In genomic region chr17:7560172-7561027, GRCh38 we compare ENCODE assay signal across 8 cellular contexts. TPM values are rescaled to one million over a fixed set of nuclear protein-coding genes. Genes with fewer than 3 reads are reported as not detected.
DNase-seq lines count a peak whose midpoint lies in the region; ATAC-seq, FAIRE-seq and TF ChIP-seq lines count a peak whose summit lies in the region.

No MANE protein-coding gene starts in this region.

- H3K9ac ChIP-seq in GM23248, result peak overlapping the region; percentile 86

- peaks cover 13 to 17% (median 15%) of the 10 kb centered on the region in 3 donors for H3K27me3 Mint-ChIP-seq in immature natural killer cell (ENCODE audit: low read depth in 3 of 3)

- WGBS in A549 (ENCODE audit: missing lambda C conversion rate), result 33% methylated on average over 22 of the region's 22 CpGs
- WGBS in GM23248 (ENCODE audit: low coverage in 1 of 2, low lambda C conversion rate in 2 of 2, missing lambda C conversion rate in 2 of 2), 2 experiments, result 13 to 17% methylated on average over 22 of the region's 22 CpGs
- WGBS in body of pancreas, 2 donors, result 17 to 29% methylated on average over 22 of the region's 22 CpGs

- peak overlapping the region; percentile 94 to 98 (median 96) for H3K27ac Mint-ChIP-seq in immature natural killer cell

- H3K9me3 ChIP-seq in A549 (no peaks in the 10 kb centered on the region), GM23248 (ENCODE audit: low read depth) (no peaks in the 10 kb centered on the region), body of pancreas (no peaks in the 10 kb centered on the region)

- H3K27me3 ChIP-seq in GM23248 (replicated peaks; ENCODE audit: insufficient read depth) (no peaks in the 10 kb centered on the region), body of pancreas (no peaks in the 10 kb centered on the region)

- H3K36me3 ChIP-seq in GM23248 (ENCODE audit: low read depth) (no peaks in the 10 kb centered on the region; the same call in 1 of the 2 replicates), body of pancreas (replicated peaks in 1 of 2; ENCODE audit: insufficient read depth in 1 of 2, low read depth in 2 of 2) (peaks cover 0 to 4% of the 10 kb centered on the region in 2 donors)

- H2AFZ ChIP-seq in GM23248, result peak overlapping the region; percentile 91

- H3K4me3 ChIP-seq in A549, result peak overlapping the region; percentile 8; the same call in 1 of the 3 replicates
- H3K4me3 ChIP-seq in GM23248, result peak overlapping the region; percentile 94
- H3K4me3 ChIP-seq in body of pancreas, result no peak overlapping the region

- no peaks in the 10 kb centered on the region for H3K9me2 ChIP-seq in GM23248 (ENCODE audit: insufficient read depth)

- ATAC-seq in A549, result peak; percentile 76 to 85
- ATAC-seq in body of pancreas, result peak; percentile 43
- ATAC-seq in HG03108 (IDR thresholded peaks at IDR 0.05; ENCODE audit: unreplicated experiment), result no peak

- TF ChIP-seq POLR2A in A549 (IDR thresholded peaks at IDR 0.05; ENCODE audit: low read length) (no peak), body of pancreas (IDR thresholded peaks at IDR 0.05) (peak in 2 of 3 donors; percentile 44 to 46)

- no peak; the same call in 2 of the 3 replicates for TF ChIP-seq CTCF in A549 (IDR thresholded peaks at IDR 0.05)
- TF ChIP-seq CTCF in body of pancreas (IDR thresholded peaks at IDR 0.05), result peak; percentile 56 to 82 (median 71)

- no peaks in the 10 kb centered on the region for H3F3A ChIP-seq in GM23248 (ENCODE audit: insufficient read depth)

- POLR2A ChIA-PET in A549 (lab: Yijun Ruan, JAX), result interaction anchor here (0.6 to 2.8 kb wide), 13 partner anchors 9 to 231 kb away, joined by 3 to 33 read pairs (median 3); partner anchors contain the start of genes CD68, NEURL4, PLSCR3 and POLR2A

- in situ Hi-C loops in GM23248 (cut with MboI), result no loop called here
- in situ Hi-C loops in SK-MEL-5 (cut with HindIII; ENCODE audit: low pct_unique_long_range_greater_than_20kb, low sequenced_read_pairs), result no loop called here

- no peaks in the 10 kb centered on the region for H3K9me3 Mint-ChIP-seq in immature natural killer cell

- no peaks in the 10 kb centered on the region for H4K20me1 ChIP-seq in GM23248 (ENCODE audit: insufficient read depth)

- peak; percentile 84 for FAIRE-seq in A549 (lab: Jason Lieb, UNC)

- H3K4me3 Mint-ChIP-seq in immature natural killer cell, result peak overlapping the region; percentile 88 to 96 (median 91)

- H3K4me1 ChIP-seq in A549 (peaks cover 45% of the 10 kb centered on the region), GM23248 (ENCODE audit: insufficient read depth) (peaks cover 22% of the 10 kb centered on the region), body of pancreas (peaks cover 61% of the 10 kb centered on the region)

- H3K4me2 ChIP-seq in A549 (peak overlapping the region; percentile 88), GM23248 (ENCODE audit: unreplicated experiment) (peak overlapping the region; percentile 93)

- H3K27ac ChIP-seq in A549, result peak overlapping the region; percentile 39 to 97; a peak in 5 of 6 replicates
- peak overlapping the region; percentile 17 for H3K27ac ChIP-seq in GM23248
- peak overlapping the region; percentile 92 to 99 (median 98) for H3K27ac ChIP-seq in body of pancreas

- H3K36me3 Mint-ChIP-seq in immature natural killer cell, result peaks cover 2 to 4% (median 2%) of the 10 kb centered on the region in 3 donors

- peak; percentile 78 to 85 for DNase-seq in A549 (ENCODE audit: low read depth in 1 of 2, low spot score in 1 of 2)
- DNase-seq in GM23248, result peak; percentile 85
- DNase-seq in SK-MEL-5 (ENCODE audit: low read depth, low spot score), result peak; percentile 77
- DNase-seq in body of pancreas, result peak; percentile 79 to 84 (median 82)
- DNase-seq in immature natural killer cell, result no peak
- peak; percentile 52 for DNase-seq in stimulated activated CD4-positive, alpha-beta T cell treated with anti-CD3 and anti-CD28 coated beads, Interleukin-12 subunit alpha, Interleukin-12 subunit beta, amount 100 ng/mL, for 4 hours
- DNase-seq in NCI-H128 (lab: John Stamatoyannopoulos, UW; ENCODE audit: unreplicated experiment), result no peak

- H3K4me1 Mint-ChIP-seq in immature natural killer cell, result peaks cover 29 to 34% of the 10 kb centered on the region in 2 donors

- H3K79me2 ChIP-seq in GM23248 (ENCODE audit: insufficient read depth), result peaks cover 40% of the 10 kb centered on the region

- TF ChIP-seq RAD21 in A549 (conservative IDR thresholded peaks at IDR 0.05 in 1 of 2, IDR thresholded peaks at IDR 0.05 in 1 of 2), result 0 out of 5 replicates have a peak, but pooled peaks of 1 of the 2 experiments have one; percentile 7

- no peak for TF ChIP-seq EP300 in A549 (IDR thresholded peaks at IDR 0.05)

- intact Hi-C loops in body of pancreas (cut with DNase I), result loop anchor here (5.0 kb wide), 1 partner anchor 48 kb away; no protein-coding TSS in a partner anchor

- CTCF ChIA-PET in A549 (lab: Yijun Ruan, JAX), result interaction anchor here (0.6 to 11.3 kb wide), 87 partner anchors 10 to 613 kb away, joined by 3 to 232 read pairs (median 7); partner anchors contain the start of genes ACADVL, CD68, CHRNB1 and DLG4

RNA-seq across cellular contexts. Expression of gene SENP3, which starts 1.3 kb away (rescaled TPM):
- polyA plus RNA-seq in A549 (2011; rRNA removed), result 150 and 165 TPM in 2 replicates
- 122 and 159 TPM in 2 replicates for polyA plus RNA-seq in A549 (2012; cell fraction: cytosol; rRNA removed)
- polyA plus RNA-seq in A549 (2012; cell fraction: nucleus; rRNA removed), result 85.8 and 114 TPM in 2 replicates
- polyA plus RNA-seq in A549 (2017; fragmentation: RNase III; extraction: RNeasy Plus Mini Kit Qiagen cat#74134 plus additional on column Dnase treatment), result 104 to 119 TPM (median 114 TPM) in 3 replicates
- polyA minus RNA-seq in A549 (2011; rRNA and poly(A)+ RNA removed), result 152 and 162 TPM in 2 replicates
- 82.5 and 111 TPM in 2 replicates for total RNA-seq in GM23248 (2014; rRNA removed; shearing (Covaris generic))
- polyA plus RNA-seq in GM23248 (2016; fragmentation: Nextera tagmentation; extraction: Ambion mirVana), result 1.3 and 1.9 TPM in 2 replicates
- total RNA-seq in SK-MEL-5 (2014; rRNA removed; shearing (Covaris generic)), result 103 and 113 TPM in 2 replicates
- 112 and 120 TPM in 2 replicates for polyA plus RNA-seq in SK-MEL-5 (2015; cell fraction: cytosol; rRNA removed)
- 89.0 and 99.3 TPM in 2 replicates for polyA plus RNA-seq in SK-MEL-5 (2015; cell fraction: nucleus; rRNA removed)
- 10 to 100 TPM; 25.7 to 28.0 TPM for total RNA-seq in body of pancreas
- 10 to 100 TPM; 17.5 to 19.4 (median 19.0) TPM for polyA plus RNA-seq in immature natural killer cell

RNA-seq across cellular contexts. Expression of gene TNFSF13, which starts 1.9 kb away (rescaled TPM):
- 1.0 TPM in 2 replicates for polyA plus RNA-seq in A549 (2011; rRNA removed)
- 0.15 and 0.35 TPM in 2 replicates for polyA plus RNA-seq in A549 (2012; cell fraction: cytosol; rRNA removed)
- 0.88 and 1.0 TPM in 2 replicates for polyA plus RNA-seq in A549 (2012; cell fraction: nucleus; rRNA removed)
- polyA plus RNA-seq in A549 (2017; fragmentation: RNase III; extraction: RNeasy Plus Mini Kit Qiagen cat#74134 plus additional on column Dnase treatment), result 0.41 to 0.78 TPM (median 0.61 TPM) in 3 replicates
- 0.29 and 1.1 TPM in 2 replicates for polyA minus RNA-seq in A549 (2011; rRNA and poly(A)+ RNA removed)
- 1.5 TPM in 1 of 2 replicates, not detected in the other for total RNA-seq in GM23248 (2014; rRNA removed; shearing (Covaris generic))
- polyA plus RNA-seq in GM23248 (2016; fragmentation: Nextera tagmentation; extraction: Ambion mirVana), result 1.4 and 2.0 TPM in 2 replicates
- 0.11 TPM in 1 of 2 replicates, not detected in the other for total RNA-seq in SK-MEL-5 (2014; rRNA removed; shearing (Covaris generic))
- polyA plus RNA-seq in SK-MEL-5 (2015; cell fraction: cytosol; rRNA removed), result 0.17 and 1.1 TPM in 2 replicates
- polyA plus RNA-seq in SK-MEL-5 (2015; cell fraction: nucleus; rRNA removed), result 0.28 TPM in 1 of 2 replicates, not detected in the other
- 10 to 100 TPM; 11.9 to 18.8 TPM for total RNA-seq in body of pancreas
- 1 to 10 TPM; 1.4 to 6.1 (median 5.3) TPM for polyA plus RNA-seq in immature natural killer cell

RNA-seq across cellular contexts. Expression of gene TNFSF12, which starts 11.5 kb away (rescaled TPM):
- 11.9 and 12.4 TPM in 2 replicates for polyA plus RNA-seq in A549 (2011; rRNA removed)
- 15.2 and 16.6 TPM in 2 replicates for polyA plus RNA-seq in A549 (2012; cell fraction: cytosol; rRNA removed)
- polyA plus RNA-seq in A549 (2012; cell fraction: nucleus; rRNA removed), result 8.7 and 10.0 TPM in 2 replicates
- polyA plus RNA-seq in A549 (2017; fragmentation: RNase III; extraction: RNeasy Plus Mini Kit Qiagen cat#74134 plus additional on column Dnase treatment), result 7.9 to 9.9 TPM (median 9.7 TPM) in 3 replicates
- 2.7 and 3.3 TPM in 2 replicates for polyA minus RNA-seq in A549 (2011; rRNA and poly(A)+ RNA removed)
- 21.9 and 34.3 TPM in 2 replicates for total RNA-seq in GM23248 (2014; rRNA removed; shearing (Covaris generic))
- polyA plus RNA-seq in GM23248 (2016; fragmentation: Nextera tagmentation; extraction: Ambion mirVana), result 14.0 and 18.7 TPM in 2 replicates
- 0.88 and 1.2 TPM in 2 replicates for total RNA-seq in SK-MEL-5 (2014; rRNA removed; shearing (Covaris generic))
- 2.4 and 3.2 TPM in 2 replicates for polyA plus RNA-seq in SK-MEL-5 (2015; cell fraction: cytosol; rRNA removed)
- polyA plus RNA-seq in SK-MEL-5 (2015; cell fraction: nucleus; rRNA removed), result 0.75 TPM in 1 of 2 replicates, not detected in the other
- total RNA-seq in body of pancreas, result 10 to 100 TPM; 32.2 to 48.8 TPM
- polyA plus RNA-seq in immature natural killer cell, result 10 to 100 TPM; 32.1 to 69.9 (median 32.7) TPM

RNA-seq across cellular contexts. Expression of gene CD68, which starts 19.0 kb away (rescaled TPM):
- polyA plus RNA-seq in A549 (2011; rRNA removed), result 14.9 and 17.7 TPM in 2 replicates
- 17.1 and 18.6 TPM in 2 replicates for polyA plus RNA-seq in A549 (2012; cell fraction: cytosol; rRNA removed)
- polyA plus RNA-seq in A549 (2012; cell fraction: nucleus; rRNA removed), result 3.5 and 7.3 TPM in 2 replicates
- 6.5 to 11.6 TPM (median 9.8 TPM) in 3 replicates for polyA plus RNA-seq in A549 (2017; fragmentation: RNase III; extraction: RNeasy Plus Mini Kit Qiagen cat#74134 plus additional on column Dnase treatment)
- 10.1 and 10.5 TPM in 2 replicates for polyA minus RNA-seq in A549 (2011; rRNA and poly(A)+ RNA removed)
- total RNA-seq in GM23248 (2014; rRNA removed; shearing (Covaris generic)), result 51.1 and 55.0 TPM in 2 replicates
- 84.5 and 88.1 TPM in 2 replicates for polyA plus RNA-seq in GM23248 (2016; fragmentation: Nextera tagmentation; extraction: Ambion mirVana)
- total RNA-seq in SK-MEL-5 (2014; rRNA removed; shearing (Covaris generic)), result 69.3 and 74.5 TPM in 2 replicates
- polyA plus RNA-seq in SK-MEL-5 (2015; cell fraction: cytosol; rRNA removed), result 69.3 and 74.9 TPM in 2 replicates
- polyA plus RNA-seq in SK-MEL-5 (2015; cell fraction: nucleus; rRNA removed), result 1.3 and 2.4 TPM in 2 replicates
- 10 to 100 TPM in 1 of 2 donors, 1 to 10 TPM in 1; 4.3 to 14.8 TPM for total RNA-seq in body of pancreas
- 1 to 10 TPM; 1.9 to 6.5 (median 6.1) TPM for polyA plus RNA-seq in immature natural killer cell

RNA-seq across cellular contexts. Expression of gene MPDU1, which starts 23.3 kb away (rescaled TPM):
- polyA plus RNA-seq in A549 (2011; rRNA removed) (148 and 204 TPM in 2 replicates), A549 (2017; fragmentation: RNase III; extraction: RNeasy Plus Mini Kit Qiagen cat#74134 plus additional on column Dnase treatment) (126 to 134 TPM (median 127 TPM) in 3 replicates), GM23248 (2016; fragmentation: Nextera tagmentation; extraction: Ambion mirVana) (63.2 and 65.9 TPM in 2 replicates), immature natural killer cell (10 to 100 TPM; 31.6 to 44.0 (median 41.6) TPM)
- 202 and 249 TPM in 2 replicates for polyA plus RNA-seq in A549 (2012; cell fraction: cytosol; rRNA removed)
- polyA plus RNA-seq in A549 (2012; cell fraction: nucleus; rRNA removed), result 243 and 331 TPM in 2 replicates
- 156 and 191 TPM in 2 replicates for polyA minus RNA-seq in A549 (2011; rRNA and poly(A)+ RNA removed)
- total RNA-seq in GM23248 (2014; rRNA removed; shearing (Covaris generic)), result 127 and 195 TPM in 2 replicates
- 151 and 154 TPM in 2 replicates for total RNA-seq in SK-MEL-5 (2014; rRNA removed; shearing (Covaris generic))
- 170 and 177 TPM in 2 replicates for polyA plus RNA-seq in SK-MEL-5 (2015; cell fraction: cytosol; rRNA removed)
- polyA plus RNA-seq in SK-MEL-5 (2015; cell fraction: nucleus; rRNA removed), result 111 and 141 TPM in 2 replicates
- 10 to 100 TPM; 27.0 to 37.6 TPM for total RNA-seq in body of pancreas

Comparison
In these comparisons a context has a peak if more than half of its experiments do, and no peak if none do; other contexts are left out.
1. DNase-seq: peak in A549 (2 of 2), GM23248 (single experiment), SK-MEL-5 (single experiment), body of pancreas (4 of 4) and stimulated activated CD4-positive, alpha-beta T cell treated with anti-CD3 and anti-CD28 coated beads, Interleukin-12 subunit alpha, Interleukin-12 subunit beta, amount 100 ng/mL, for 4 hours (single experiment); none in immature natural killer cell (0 of 3) and NCI-H128 (single experiment).
2. H3K27ac ChIP-seq: peak in every context shown above with its lines; median percentile 98 in body of pancreas; 68 in A549; 17 in GM23248.
3. H3K4me3 ChIP-seq: peak in A549 (single experiment) and GM23248 (single experiment); none in body of pancreas (0 of 2).
4. RNA of gene TNFSF12, which starts 11.5 kb away (total RNA-seq): 32.2 to 48.8 TPM in body of pancreas and 21.9 to 34.3 TPM in GM23248; 0.88 to 1.2 TPM in SK-MEL-5; every median in the first group is over 10 times any median in the second.